Comparison of ENCODE assay signal across 11 cellular contexts in genomic region chr6:7144810-7145209, GRCh38. TPM values are rescaled to one million over a fixed set of nuclear protein-coding genes. Genes with fewer than 3 reads are reported as not detected.
DNase-seq lines count a peak whose midpoint lies in the region; ATAC-seq and TF ChIP-seq lines count a peak whose summit lies in the region.
"Had no signal": no experiment of that assay in that cellular context is flagged by ENCODE, and none has a peak within 500 bp of the region (broad histone marks: within the 10 kb centered on the region; RNA-seq: fewer than 3 reads in every experiment).

No MANE protein-coding gene starts in this region.

- intact Hi-C loops in activated CD4-positive, alpha-beta T cell treated with anti-CD3 and anti-CD28 coated beads, Interleukin-2, amount 10 ng/mL, durations not matched to agents 24 days and 14 days (cut with micrococcal nuclease), result loop anchor here (5.0 to 10.0 kb wide), 3 partner anchors 42 to 770 kb away; partner anchors contain the start of genes SSR1 and TXNDC5
- intact Hi-C loops in MCF 10A (cut with micrococcal nuclease), result loop anchor here (5.0 kb wide), 1 partner anchor 343 kb away; no protein-coding TSS in a partner anchor
- intact Hi-C loops in upper lobe of right lung (cut with DNase I), result no loop called here

- no peak overlapping the region for H3K4me3 Mint-ChIP-seq in activated CD4-positive, alpha-beta T cell treated with anti-CD3 and anti-CD28 coated beads, Interleukin-2, amount 10 ng/mL, durations not matched to agents 7 days and 5 days
- H3K4me3 Mint-ChIP-seq in activated CD4-positive, alpha-beta T cell treated with anti-CD3 and anti-CD28 coated beads, Interleukin-2, amount 10 ng/mL, durations not matched to agents 24 days and 14 days, result no peak overlapping the region
- H3K4me3 Mint-ChIP-seq in MCF 10A (ENCODE audit: unreplicated experiment), result peak overlapping the region; percentile 51

- H3K27me3 Mint-ChIP-seq in activated CD4-positive, alpha-beta T cell treated with anti-CD3 and anti-CD28 coated beads, Interleukin-2, amount 10 ng/mL, durations not matched to agents 7 days and 5 days, result no peaks in the 10 kb centered on the region
- H3K27me3 Mint-ChIP-seq in activated CD4-positive, alpha-beta T cell treated with anti-CD3 and anti-CD28 coated beads, Interleukin-2, amount 10 ng/mL, durations not matched to agents 24 days and 14 days, result no peaks in the 10 kb centered on the region
- no peaks in the 10 kb centered on the region for H3K27me3 Mint-ChIP-seq in MCF 10A (ENCODE audit: insufficient read depth, unreplicated experiment)
- H3K27me3 Mint-ChIP-seq: stimulated activated naive CD8-positive, alpha-beta T cell treated with anti-CD3 and anti-CD28 coated beads, Interleukin-15, Interleukin-2, amounts not matched to agents 100 ng/mL and 50 ng/mL, for 24 hours had no signal

- H3K4me1 ChIP-seq in mucosa of stomach (ENCODE audit: control insufficient read depth, insufficient read depth, low read length) (peaks cover 62% of the 10 kb centered on the region), upper lobe of right lung (peaks cover 75% of the 10 kb centered on the region)

- TF ChIP-seq CTCF in MCF 10A (IDR thresholded peaks at IDR 0.05; ENCODE audit: unreplicated experiment), result no peak
- no peak for TF ChIP-seq CTCF in upper lobe of right lung (IDR thresholded peaks at IDR 0.05)

- CTCF ChIA-PET in activated CD4-positive, alpha-beta T cell treated with anti-CD3 and anti-CD28 coated beads, Interleukin-2, amount 10 ng/mL, durations not matched to agents 7 days and 5 days (lab: Charles Lee), result interaction anchor here (1.1 to 2.2 kb wide), 3 partner anchors 9 to 29 kb away, joined by 3 to 5 read pairs (median 5); no protein-coding TSS in a partner anchor
- CTCF ChIA-PET in MCF 10A (lab: Yijun Ruan, JAX), result interaction anchor here (1.0 to 1.1 kb wide), 2 partner anchors 18 to 420 kb away, joined by 3 read pairs; no protein-coding TSS in a partner anchor

- H3K36me3 ChIP-seq in mucosa of stomach (ENCODE audit: control insufficient read depth, insufficient read depth, low read length) (no peaks in the 10 kb centered on the region), upper lobe of right lung (no peaks in the 10 kb centered on the region)

- no TSS peak for BruUV-seq in MCF 10A (replicated peaks; lab: Mats Ljungman, UMichigan)

- H3K27ac Mint-ChIP-seq in activated CD4-positive, alpha-beta T cell treated with anti-CD3 and anti-CD28 coated beads, Interleukin-2, amount 10 ng/mL, durations not matched to agents 7 days and 5 days, result peak overlapping the region; percentile 60
- no peak overlapping the region for H3K27ac Mint-ChIP-seq in activated CD4-positive, alpha-beta T cell treated with anti-CD3 and anti-CD28 coated beads, Interleukin-2, amount 10 ng/mL, durations not matched to agents 24 days and 14 days
- peak overlapping the region; percentile 90 for H3K27ac Mint-ChIP-seq in MCF 10A (ENCODE audit: low read depth, unreplicated experiment)

- H3K9ac ChIP-seq in mucosa of stomach (ENCODE audit: low read length), result peak overlapping the region; percentile 19

- peak overlapping the region; percentile 82 for H3K27ac ChIP-seq in upper lobe of right lung

- H3K9me3 ChIP-seq in mucosa of stomach (ENCODE audit: control insufficient read depth, low read length) (no peaks in the 10 kb centered on the region), upper lobe of right lung (no peaks in the 10 kb centered on the region)

- ATAC-seq in upper lobe of right lung, result no peak
- no peak for ATAC-seq in HG03108 (IDR thresholded peaks at IDR 0.05; ENCODE audit: unreplicated experiment)
- no peak for ATAC-seq in HG03378 (IDR thresholded peaks at IDR 0.05; ENCODE audit: unreplicated experiment)

- H3K27me3 ChIP-seq in mucosa of stomach (ENCODE audit: control insufficient read depth, insufficient read depth, low read length) (no peaks in the 10 kb centered on the region), upper lobe of right lung (no peaks in the 10 kb centered on the region)

- no peaks in the 10 kb centered on the region for H3K9me3 Mint-ChIP-seq in activated CD4-positive, alpha-beta T cell treated with anti-CD3 and anti-CD28 coated beads, Interleukin-2, amount 10 ng/mL, durations not matched to agents 7 days and 5 days
- no peaks in the 10 kb centered on the region for H3K9me3 Mint-ChIP-seq in activated CD4-positive, alpha-beta T cell treated with anti-CD3 and anti-CD28 coated beads, Interleukin-2, amount 10 ng/mL, durations not matched to agents 24 days and 14 days
- no peaks in the 10 kb centered on the region for H3K9me3 Mint-ChIP-seq in MCF 10A (ENCODE audit: unreplicated experiment)
- H3K9me3 Mint-ChIP-seq: immature natural killer cell; stimulated activated naive CD8-positive, alpha-beta T cell treated with anti-CD3 and anti-CD28 coated beads, Interleukin-15, Interleukin-2, amounts not matched to agents 100 ng/mL and 50 ng/mL, for 24 hours had no signal

- H3K4me1 Mint-ChIP-seq in activated CD4-positive, alpha-beta T cell treated with anti-CD3 and anti-CD28 coated beads, Interleukin-2, amount 10 ng/mL, durations not matched to agents 7 days and 5 days, result peaks cover 66% of the 10 kb centered on the region
- peaks cover 56% of the 10 kb centered on the region for H3K4me1 Mint-ChIP-seq in activated CD4-positive, alpha-beta T cell treated with anti-CD3 and anti-CD28 coated beads, Interleukin-2, amount 10 ng/mL, durations not matched to agents 24 days and 14 days
- peaks cover 57% of the 10 kb centered on the region for H3K4me1 Mint-ChIP-seq in MCF 10A (ENCODE audit: insufficient read depth, unreplicated experiment)

- POLR2A ChIA-PET in activated CD4-positive, alpha-beta T cell treated with anti-CD3 and anti-CD28 coated beads, Interleukin-2, amount 10 ng/mL, durations not matched to agents 7 days and 5 days (lab: Charles Lee), result no interaction called here
- POLR2A ChIA-PET in MCF 10A (lab: Yijun Ruan, JAX), result interaction anchor here (0.7 to 3.7 kb wide), 12 partner anchors 8 to 168 kb away, joined by 3 to 23 read pairs (median 4); partner anchors contain the start of gene RREB1

- H3K36me3 Mint-ChIP-seq in activated CD4-positive, alpha-beta T cell treated with anti-CD3 and anti-CD28 coated beads, Interleukin-2, amount 10 ng/mL, durations not matched to agents 7 days and 5 days (ENCODE audit: low read depth), result peaks cover 7% of the 10 kb centered on the region
- peaks cover 3% of the 10 kb centered on the region for H3K36me3 Mint-ChIP-seq in activated CD4-positive, alpha-beta T cell treated with anti-CD3 and anti-CD28 coated beads, Interleukin-2, amount 10 ng/mL, durations not matched to agents 24 days and 14 days (ENCODE audit: low read depth)
- H3K36me3 Mint-ChIP-seq in MCF 10A (ENCODE audit: insufficient read depth, unreplicated experiment), result peaks cover 4% of the 10 kb centered on the region
- H3K36me3 Mint-ChIP-seq: immature natural killer cell had no signal

- no peak for DNase-seq in activated CD4-positive, alpha-beta T cell treated with anti-CD3 and anti-CD28 coated beads, Interleukin-2, amount 10 ng/mL, durations not matched to agents 7 days and 5 days
- DNase-seq in activated CD4-positive, alpha-beta T cell treated with anti-CD3 and anti-CD28 coated beads, Interleukin-2, amount 10 ng/mL, durations not matched to agents 24 days and 14 days, result no peak
- no peak for DNase-seq in MCF 10A (ENCODE audit: unreplicated experiment)
- DNase-seq in upper lobe of right lung, result no peak
- DNase-seq in DMS153 (lab: John Stamatoyannopoulos, UW), result no peak
- DNase-seq: immature natural killer cell, small intestine had no signal

- H3K4me3 ChIP-seq in mucosa of stomach (ENCODE audit: low read length) (no peak overlapping the region), upper lobe of right lung (no peak overlapping the region)

RNA-seq across cellular contexts. Expression of gene RREB1, which starts 37.0 kb away (rescaled TPM):
- 10 to 100 TPM; 27.2 to 30.1 TPM for total RNA-seq in activated CD4-positive, alpha-beta T cell treated with anti-CD3 and anti-CD28 coated beads, Interleukin-2, amount 10 ng/mL, durations not matched to agents 7 days and 5 days
- total RNA-seq in activated CD4-positive, alpha-beta T cell treated with anti-CD3 and anti-CD28 coated beads, Interleukin-2, amount 10 ng/mL, durations not matched to agents 24 days and 14 days, result 13.9 and 16.8 TPM in 2 replicates
- total RNA-seq in MCF 10A (2022), result 51.8 and 53.5 TPM in 2 replicates
- total RNA-seq in upper lobe of right lung, result 60.2 TPM
